Comparison of ENCODE assay signal across 17 cellular contexts in the genomic region with DNA sequence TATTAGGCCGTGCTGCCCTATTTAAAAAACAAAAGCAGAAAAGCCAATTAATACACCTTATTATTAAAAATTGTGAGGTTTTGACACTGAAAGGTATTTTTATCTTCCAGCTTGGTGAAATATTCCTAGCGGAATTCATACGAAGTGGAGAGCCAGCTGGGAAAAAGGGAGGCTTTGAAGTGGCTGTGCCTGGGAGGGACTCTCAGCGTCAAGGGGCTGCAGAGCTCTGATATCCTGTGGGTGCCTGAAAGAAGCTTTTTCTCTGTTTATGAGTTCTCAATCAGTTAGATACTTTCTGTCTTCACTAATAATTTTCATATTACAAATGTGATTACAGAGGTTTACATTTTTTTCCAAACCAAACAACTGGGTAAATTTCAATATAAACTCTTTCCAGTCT.
A peak's percentile ranks its signal among the peaks of the same experiment; 100 is the strongest.
DNase-seq lines count a peak whose midpoint lies in the region; ATAC-seq and TF ChIP-seq lines count a peak whose summit lies in the region.
"Had no signal": no experiment of that assay in that cellular context is flagged by ENCODE, and none has a peak within 500 bp of the region (broad histone marks: within the 10 kb centered on the region; RNA-seq: fewer than 3 reads in every experiment).

No MANE protein-coding gene starts in this region.

- H3K27ac Mint-ChIP-seq in WTC11 (no peak overlapping the region), neural progenitor cell (no peak overlapping the region)
- no peak overlapping the region for H3K27ac Mint-ChIP-seq in stimulated activated naive B cell treated with anti-CD40 and anti-IgM and Interleukin-4, amounts not matched to agents 10 μg/mL and 1 μg/mL and 100 μg/mL, for 72 hours
- H3K27ac Mint-ChIP-seq: B cell; CD8-positive, alpha-beta T cell; HFFc6 had no signal

- H3K4me3 ChIP-seq in neural progenitor cell, result no peak overlapping the region
- H3K4me3 ChIP-seq: BLaER1 treated with 17β-estradiol and CSF1 and Interleukin-3, amounts not matched to agents 10 nM and 100 nM had no signal

- H3K27me3 Mint-ChIP-seq in WTC11 (ENCODE audit: low read depth) (no peaks in the 10 kb centered on the region), neural progenitor cell (ENCODE audit: insufficient read depth, low read depth) (no peaks in the 10 kb centered on the region)
- peaks cover 0 to 6% of the 10 kb centered on the region in 2 donors for H3K27me3 Mint-ChIP-seq in stimulated activated naive B cell treated with anti-CD40 and anti-IgM and Interleukin-4, amounts not matched to agents 10 μg/mL and 1 μg/mL and 100 μg/mL, for 72 hours
- H3K27me3 Mint-ChIP-seq: B cell had no signal

- no peaks in the 10 kb centered on the region for H4K20me1 ChIP-seq in neural progenitor cell (ENCODE audit: low read depth)
- H4K20me1 ChIP-seq: BLaER1 treated with 17β-estradiol and CSF1 and Interleukin-3, amounts not matched to agents 10 nM and 100 nM had no signal

- H3K4me1 Mint-ChIP-seq in WTC11, result peaks cover 40% of the 10 kb centered on the region
- peaks cover 28% of the 10 kb centered on the region for H3K4me1 Mint-ChIP-seq in neural progenitor cell
- no peaks in the 10 kb centered on the region for H3K4me1 Mint-ChIP-seq in stimulated activated naive B cell treated with anti-CD40 and anti-IgM and Interleukin-4, amounts not matched to agents 10 μg/mL and 1 μg/mL and 100 μg/mL, for 72 hours
- H3K4me1 Mint-ChIP-seq: B cell had no signal

- H3K9me3 ChIP-seq in neural progenitor cell (ENCODE audit: low read depth), result no peaks in the 10 kb centered on the region
- H3K9me3 ChIP-seq: BLaER1 treated with 17β-estradiol and CSF1 and Interleukin-3, amounts not matched to agents 10 nM and 100 nM had no signal

- H3K36me3 ChIP-seq in neural progenitor cell, result peaks cover 6% of the 10 kb centered on the region
- H3K36me3 ChIP-seq: BLaER1 treated with 17β-estradiol and CSF1 and Interleukin-3, amounts not matched to agents 10 nM and 100 nM had no signal

- no peaks in the 10 kb centered on the region for H3K27me3 ChIP-seq in neural progenitor cell
- H3K27me3 ChIP-seq: BLaER1 treated with 17β-estradiol and CSF1 and Interleukin-3, amounts not matched to agents 10 nM and 100 nM had no signal

- no peaks in the 10 kb centered on the region for H3K79me2 ChIP-seq in neural progenitor cell (ENCODE audit: low read depth)

- H3K4me3 Mint-ChIP-seq in WTC11, result no peak overlapping the region
- H3K4me3 Mint-ChIP-seq in neural progenitor cell, result no peak overlapping the region
- H3K4me3 Mint-ChIP-seq in stimulated activated naive B cell treated with anti-CD40 and anti-IgM and Interleukin-4, amounts not matched to agents 10 μg/mL and 1 μg/mL and 100 μg/mL, for 72 hours, result no peak overlapping the region
- H3K4me3 Mint-ChIP-seq: B cell; CD8-positive, alpha-beta T cell; HFFc6 had no signal

- no peak overlapping the region for H3K9ac ChIP-seq in neural progenitor cell
- H3K9ac ChIP-seq: BLaER1 treated with 17β-estradiol and CSF1 and Interleukin-3, amounts not matched to agents 10 nM and 100 nM had no signal

- 0 out of 2 replicates have a peak, but pooled peaks have one; percentile 28 for ATAC-seq in WTC11
- ATAC-seq in stimulated activated naive B cell treated with anti-CD40 and anti-IgM and Interleukin-4, amounts not matched to agents 10 μg/mL and 1 μg/mL and 100 μg/mL, for 72 hours (replicated peaks), result no peak
- no peak for ATAC-seq in HG02973 (IDR thresholded peaks at IDR 0.05; ENCODE audit: unreplicated experiment)
- ATAC-seq: CD8-positive, alpha-beta T cell; HCT116; HepG2 had no signal

- H3F3A ChIP-seq in neural progenitor cell (ENCODE audit: low read depth), result no peaks in the 10 kb centered on the region

- H3K36me3 Mint-ChIP-seq in WTC11 (no peaks in the 10 kb centered on the region), neural progenitor cell (peaks cover 11% of the 10 kb centered on the region)
- H3K36me3 Mint-ChIP-seq in stimulated activated naive B cell treated with anti-CD40 and anti-IgM and Interleukin-4, amounts not matched to agents 10 μg/mL and 1 μg/mL and 100 μg/mL, for 72 hours, result no peaks in the 10 kb centered on the region
- H3K36me3 Mint-ChIP-seq: CD8-positive, alpha-beta T cell had no signal

- no peak for TF ChIP-seq CTCF in WTC11 (IDR thresholded peaks at IDR 0.05)
- TF ChIP-seq CTCF in neural progenitor cell (IDR thresholded peaks at IDR 0.05), result no peak

- CTCF ChIA-PET in WTC11 (lab: Charles Lee), result no interaction called here

- POLR2A ChIA-PET in WTC11 (lab: Charles Lee), result no interaction called here

- no peak overlapping the region for H3K4me2 ChIP-seq in neural progenitor cell
- H3K4me2 ChIP-seq: BLaER1 treated with 17β-estradiol and CSF1 and Interleukin-3, amounts not matched to agents 10 nM and 100 nM had no signal

- peaks cover 30% of the 10 kb centered on the region for H3K4me1 ChIP-seq in neural progenitor cell
- H3K4me1 ChIP-seq: BLaER1 treated with 17β-estradiol and CSF1 and Interleukin-3, amounts not matched to agents 10 nM and 100 nM had no signal

- H3K9me3 Mint-ChIP-seq in WTC11 (peaks cover 8% of the 10 kb centered on the region; the same call in 1 of the 2 replicates), neural progenitor cell (peaks cover 44% of the 10 kb centered on the region)
- H3K9me3 Mint-ChIP-seq in stimulated activated naive B cell treated with anti-CD40 and anti-IgM and Interleukin-4, amounts not matched to agents 10 μg/mL and 1 μg/mL and 100 μg/mL, for 72 hours, result peaks cover 0 to 2% of the 10 kb centered on the region in 2 donors
- H3K9me3 Mint-ChIP-seq: CD8-positive, alpha-beta T cell had no signal

- no peak overlapping the region for H3K27ac ChIP-seq in neural progenitor cell
- H3K27ac ChIP-seq: BLaER1 treated with 17β-estradiol and CSF1 and Interleukin-3, amounts not matched to agents 10 nM and 100 nM had no signal

- peak overlapping the region; percentile 58 for H2AFZ ChIP-seq in neural progenitor cell (replicated peaks)

- peak; percentile 44 to 59 for DNase-seq in SHP77 (lab: John Stamatoyannopoulos, UW)
- DNase-seq in WTC11 (ENCODE audit: low spot score), result no peak
- no peak for DNase-seq in neural progenitor cell (ENCODE audit: low spot score)
- no peak for DNase-seq in stimulated activated naive B cell treated with anti-CD40 and anti-IgM and Interleukin-4, amounts not matched to agents 10 μg/mL and 1 μg/mL and 100 μg/mL, for 72 hours
- no peak for DNase-seq in activated CD4-positive, CD25-positive, alpha-beta regulatory T cell treated with anti-CD3 and anti-CD28 coated beads, Interleukin-2, amount 50 U/mL, for 72 hours
- DNase-seq: Calu3; CD8-positive, alpha-beta T cell; DMS79 treated with DMSO at 0.1 percent for 48 hours; GF-D8; GOT3; H7; HFFc6 had no signal

TF ChIP-seq in WTC11, 78 proteins besides CTCF, POLR2A, EP300 and RAD21 (continues in another document):
- TF ChIP-seq ZNF121 (CRISPR knock-in tag; IDR thresholded peaks at IDR 0.05) (no peak), TEAD4 (CRISPR knock-in tag; IDR thresholded peaks at IDR 0.05) (no peak), ZNF263 (CRISPR knock-in tag; IDR thresholded peaks at IDR 0.05; ENCODE audit: low read depth) (no peak), EMX1 (CRISPR knock-in tag; IDR thresholded peaks at IDR 0.05) (no peak), MYBL2 (CRISPR knock-in tag; IDR thresholded peaks at IDR 0.05) (no peak)
- TF ChIP-seq, protein P1, sequence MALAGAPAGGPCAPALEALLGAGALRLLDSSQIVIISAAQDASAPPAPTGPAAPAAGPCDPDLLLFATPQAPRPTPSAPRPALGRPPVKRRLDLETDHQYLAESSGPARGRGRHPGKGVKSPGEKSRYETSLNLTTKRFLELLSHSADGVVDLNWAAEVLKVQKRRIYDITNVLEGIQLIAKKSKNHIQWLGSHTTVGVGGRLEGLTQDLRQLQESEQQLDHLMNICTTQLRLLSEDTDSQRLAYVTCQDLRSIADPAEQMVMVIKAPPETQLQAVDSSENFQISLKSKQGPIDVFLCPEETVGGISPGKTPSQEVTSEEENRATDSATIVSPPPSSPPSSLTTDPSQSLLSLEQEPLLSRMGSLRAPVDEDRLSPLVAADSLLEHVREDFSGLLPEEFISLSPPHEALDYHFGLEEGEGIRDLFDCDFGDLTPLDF (CRISPR knock-in tag; IDR thresholded peaks at IDR 0.05), result no peak
- TF ChIP-seq, protein P2, sequence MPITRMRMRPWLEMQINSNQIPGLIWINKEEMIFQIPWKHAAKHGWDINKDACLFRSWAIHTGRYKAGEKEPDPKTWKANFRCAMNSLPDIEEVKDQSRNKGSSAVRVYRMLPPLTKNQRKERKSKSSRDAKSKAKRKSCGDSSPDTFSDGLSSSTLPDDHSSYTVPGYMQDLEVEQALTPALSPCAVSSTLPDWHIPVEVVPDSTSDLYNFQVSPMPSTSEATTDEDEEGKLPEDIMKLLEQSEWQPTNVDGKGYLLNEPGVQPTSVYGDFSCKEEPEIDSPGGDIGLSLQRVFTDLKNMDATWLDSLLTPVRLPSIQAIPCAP (CRISPR knock-in tag; IDR thresholded peaks at IDR 0.05), result no peak
- TF ChIP-seq, protein P3, sequence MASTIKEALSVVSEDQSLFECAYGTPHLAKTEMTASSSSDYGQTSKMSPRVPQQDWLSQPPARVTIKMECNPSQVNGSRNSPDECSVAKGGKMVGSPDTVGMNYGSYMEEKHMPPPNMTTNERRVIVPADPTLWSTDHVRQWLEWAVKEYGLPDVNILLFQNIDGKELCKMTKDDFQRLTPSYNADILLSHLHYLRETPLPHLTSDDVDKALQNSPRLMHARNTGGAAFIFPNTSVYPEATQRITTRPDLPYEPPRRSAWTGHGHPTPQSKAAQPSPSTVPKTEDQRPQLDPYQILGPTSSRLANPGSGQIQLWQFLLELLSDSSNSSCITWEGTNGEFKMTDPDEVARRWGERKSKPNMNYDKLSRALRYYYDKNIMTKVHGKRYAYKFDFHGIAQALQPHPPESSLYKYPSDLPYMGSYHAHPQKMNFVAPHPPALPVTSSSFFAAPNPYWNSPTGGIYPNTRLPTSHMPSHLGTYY (CRISPR knock-in tag; IDR thresholded peaks at IDR 0.05), result no peak

Comparison
In these comparisons a context has a peak if more than half of its experiments do, and no peak if none do; other contexts are left out.
1. DNase-seq: peak in SHP77 (2 of 2); none in WTC11 (single experiment), neural progenitor cell (single experiment), stimulated activated naive B cell treated with anti-CD40 and anti-IgM and Interleukin-4, amounts not matched to agents 10 μg/mL and 1 μg/mL and 100 μg/mL, for 72 hours (single experiment) and activated CD4-positive, CD25-positive, alpha-beta regulatory T cell treated with anti-CD3 and anti-CD28 coated beads, Interleukin-2, amount 50 U/mL, for 72 hours (single experiment).